ENCODE assay signal across 10 cellular contexts in the genomic region with DNA sequence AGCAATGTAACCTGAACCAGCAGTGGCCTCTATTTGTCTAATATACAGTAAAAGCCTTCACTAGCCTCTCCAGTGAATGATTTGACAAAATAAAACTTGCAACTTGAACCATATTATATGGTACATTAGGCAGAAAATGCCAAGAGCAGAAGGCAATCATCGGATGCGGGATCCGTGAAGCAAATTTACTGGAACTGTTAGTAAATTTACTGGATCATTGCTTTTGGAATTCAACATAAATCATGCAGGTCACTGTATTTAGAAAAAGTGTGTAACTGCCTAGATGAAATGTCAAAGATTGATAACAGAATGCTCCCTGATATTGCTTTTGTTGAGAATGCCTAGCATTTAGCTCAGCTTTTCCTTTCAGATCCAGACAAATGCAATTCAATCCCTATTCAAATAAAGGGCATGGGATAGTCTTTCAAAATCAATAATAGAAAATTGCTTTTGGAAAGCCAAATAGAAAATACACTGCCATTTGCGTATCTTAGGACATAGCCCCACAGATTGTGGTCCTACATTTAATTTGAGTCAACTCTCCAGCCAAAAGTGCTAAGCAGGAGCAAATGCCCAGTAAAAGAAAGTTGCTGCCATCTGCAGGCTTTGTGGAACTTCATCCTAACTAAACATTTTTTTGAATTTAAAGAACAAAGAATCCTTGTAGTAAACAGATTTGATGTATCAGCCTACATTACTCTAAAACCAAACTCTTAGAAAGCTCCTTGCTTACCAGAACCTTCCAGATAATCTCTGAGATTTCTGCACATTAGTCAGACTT.
DNase-seq lines count a peak whose midpoint lies in the region; ATAC-seq and TF ChIP-seq lines count a peak whose summit lies in the region.
"Had no signal": no experiment of that assay in that cellular context is flagged by ENCODE, and none has a peak within 500 bp of the region (broad histone marks: within the 10 kb centered on the region; RNA-seq: fewer than 3 reads in every experiment).

No MANE protein-coding gene starts in this region.

- TF ChIP-seq CTCF in HCT116 (IDR thresholded peaks at IDR 0.05 in 2 of 3, conservative IDR thresholded peaks at IDR 0.05 in 1 of 3; ENCODE audit: borderline replicate concordance in 1 of 3, insufficient read depth in 1 of 3, low read depth in 2 of 3, low read length in 2 of 3) (peak; percentile 25 to 46 (median 37); a peak in 4 of 6 replicates), body of pancreas (IDR thresholded peaks at IDR 0.05) (no peak)

- intact Hi-C loops in HCT116 (cut with micrococcal nuclease) = loop anchor here (5.0 kb wide), 1 partner anchor 858 kb away; no protein-coding TSS in a partner anchor
- intact Hi-C loops in body of pancreas (cut with DNase I) = no loop called here

- 70 to 77% methylated on average over 4 of the region's 4 CpGs for WGBS in body of pancreas, 2 donors

- peak overlapping the region; percentile 77 for H2AFZ ChIP-seq in HCT116 (ENCODE audit: low read depth, low read length, poor library complexity, severe bottlenecking)

- in situ Hi-C loops in ACHN (cut with HindIII; ENCODE audit: low pct_ligation_motif_present, low pct_unique_long_range_greater_than_20kb, low sequenced_read_pairs) = no loop called here

- H3K9me2 ChIP-seq in HCT116 (ENCODE audit: insufficient read depth) = no peaks in the 10 kb centered on the region

- peak; percentile 71 for TF ChIP-seq RAD21 in HCT116 (IDR thresholded peaks at IDR 0.05; ENCODE audit: low read depth)

- BruUV-seq in HCT116 (replicated peaks; lab: Mats Ljungman, UMichigan) = no TSS peak

- H3K4me3 ChIP-seq in HCT116 (replicated peaks in 1 of 2; ENCODE audit: low read depth in 1 of 2, low read length in 2 of 2) = no peak overlapping the region
- H3K4me3 ChIP-seq in SK-N-MC = no peak overlapping the region
- H3K4me3 ChIP-seq in body of pancreas = no peak overlapping the region
- H3K4me3 ChIP-seq: HAP-1 had no signal

- POLR2A ChIA-PET in HCT116 (lab: Charles Lee) = no interaction called here

- H3K36me3 ChIP-seq in HCT116 (ENCODE audit: control insufficient read depth in 1 of 2, insufficient read depth in 2 of 2, low read length in 2 of 2) = no peaks in the 10 kb centered on the region
- H3K36me3 ChIP-seq in SK-N-MC (ENCODE audit: insufficient read depth, low read length) = no peaks in the 10 kb centered on the region
- H3K36me3 ChIP-seq in body of pancreas (replicated peaks in 1 of 2; ENCODE audit: insufficient read depth in 1 of 2, low read depth in 2 of 2) = no peaks in the 10 kb centered on the region
- H3K36me3 ChIP-seq: HAP-1 had no signal

- RAD21 ChIA-PET in HCT116 (lab: Charles Lee; ENCODE audit: low non-redundant PET in 1 of 2, low total read pairs in 2 of 2, uncharacterized antibody in 2 of 2, unreplicated experiment in 2 of 2) = no interaction called here

- no peak overlapping the region for H3K4me2 ChIP-seq in HCT116 (ENCODE audit: low read length)

- H3K79me2 ChIP-seq in HCT116 (ENCODE audit: insufficient read depth, low read length) = no peaks in the 10 kb centered on the region

- no peak overlapping the region for H3K9ac ChIP-seq in HCT116 (ENCODE audit: low read length)
- H3K9ac ChIP-seq in SK-N-MC (ENCODE audit: insufficient read length) = no peak overlapping the region

- H3K9me3 ChIP-seq in HCT116 (ENCODE audit: control insufficient read depth in 1 of 2, insufficient read depth in 1 of 2, low read depth in 1 of 2, low read length in 2 of 2) (no peaks in the 10 kb centered on the region), SK-N-MC (ENCODE audit: low read depth, low read length) (no peaks in the 10 kb centered on the region), body of pancreas (no peaks in the 10 kb centered on the region)
- H3K9me3 ChIP-seq: HAP-1 had no signal

- no peaks in the 10 kb centered on the region for H4K20me1 ChIP-seq in HCT116 (ENCODE audit: insufficient read depth)

- CTCF ChIA-PET in HCT116 (lab: Charles Lee) = no interaction called here

- H3K4me1 ChIP-seq in HCT116 (ENCODE audit: control insufficient read depth in 1 of 2, insufficient read depth in 2 of 2, low read length in 2 of 2) (no peaks in the 10 kb centered on the region), body of pancreas (no peaks in the 10 kb centered on the region)
- H3K4me1 ChIP-seq: HAP-1 had no signal

- no peak for TF ChIP-seq POLR2A in HCT116 (IDR thresholded peaks at IDR 0.05; ENCODE audit: borderline replicate concordance, extremely low read depth, insufficient read depth, insufficient read length)
- no peak for TF ChIP-seq POLR2A in body of pancreas (IDR thresholded peaks at IDR 0.05)

- peak; percentile 44; the same call in 1 of the 2 replicates for ATAC-seq in HCT116
- no peak for ATAC-seq in body of pancreas
- ATAC-seq in activated CD4-positive, CD25-positive, alpha-beta regulatory T cell treated with anti-CD3 and anti-CD28 coated beads, Interleukin-2, amount 50 U/mL, for 24 hours = no peak
- ATAC-seq in HG02870 (IDR thresholded peaks at IDR 0.05; ENCODE audit: unreplicated experiment) = no peak
- no peak for ATAC-seq in HG02852 (IDR thresholded peaks at IDR 0.05; ENCODE audit: unreplicated experiment)

- H3K27ac ChIP-seq in HCT116 (ENCODE audit: low read depth, low read length) (no peak overlapping the region), SK-N-MC (no peak overlapping the region), body of pancreas (no peak overlapping the region)
- H3K27ac ChIP-seq: epithelial cell of prostate had no signal

- no peaks in the 10 kb centered on the region for H3K27me3 ChIP-seq in HCT116 (ENCODE audit: insufficient read depth, low read length)
- no peaks in the 10 kb centered on the region for H3K27me3 ChIP-seq in body of pancreas

- peak; percentile 37 for DNase-seq in ACHN
- peak; percentile 13 for DNase-seq in HCT116 (ENCODE audit: low read depth, low spot score)
- peak; percentile 35 for DNase-seq in SK-N-MC (ENCODE audit: low read depth, low spot score)
- DNase-seq in glomerular visceral epithelial cell (ENCODE audit: extremely low spot score) = peak; percentile 39
- DNase-seq in body of pancreas = no peak

TF ChIP-seq in HCT116, 20 proteins besides CTCF, POLR2A, EP300 and RAD21:
- TF ChIP-seq CBX3 (IDR thresholded peaks at IDR 0.05; ENCODE audit: low read depth) (no peak), SP1 (IDR thresholded peaks at IDR 0.05; ENCODE audit: low read depth) (no peak), ZBTB33 (IDR thresholded peaks at IDR 0.05; ENCODE audit: extremely low read depth, insufficient replicate concordance, low read length) (no peak), TCF7L2 (IDR thresholded peaks at IDR 0.05; ENCODE audit: borderline replicate concordance, extremely low read depth, insufficient read depth, insufficient read length) (no peak), CEBPB (IDR thresholded peaks at IDR 0.05; ENCODE audit: low read depth) (no peak), SIN3A (IDR thresholded peaks at IDR 0.05; ENCODE audit: low read depth) (no peak), ELF1 (IDR thresholded peaks at IDR 0.05; ENCODE audit: borderline replicate concordance, low read depth) (no peak), ZFX (IDR thresholded peaks at IDR 0.05) (no peak), EZH2 (IDR thresholded peaks at IDR 0.05) (no peak)
TF ChIP-seq in HCT116: peak in this region for 0.

Comparison
In these comparisons a context has a peak if more than half of its experiments do, and no peak if none do; other contexts are left out.
1. DNase-seq: peak in ACHN (single experiment), HCT116 (single experiment), SK-N-MC (single experiment) and glomerular visceral epithelial cell (single experiment); none in body of pancreas (0 of 4).
2. CTCF ChIP-seq: peak in HCT116 (3 of 3); none in body of pancreas (0 of 7).